14 cellular contexts compared by ENCODE assay signal in the genomic region with DNA sequence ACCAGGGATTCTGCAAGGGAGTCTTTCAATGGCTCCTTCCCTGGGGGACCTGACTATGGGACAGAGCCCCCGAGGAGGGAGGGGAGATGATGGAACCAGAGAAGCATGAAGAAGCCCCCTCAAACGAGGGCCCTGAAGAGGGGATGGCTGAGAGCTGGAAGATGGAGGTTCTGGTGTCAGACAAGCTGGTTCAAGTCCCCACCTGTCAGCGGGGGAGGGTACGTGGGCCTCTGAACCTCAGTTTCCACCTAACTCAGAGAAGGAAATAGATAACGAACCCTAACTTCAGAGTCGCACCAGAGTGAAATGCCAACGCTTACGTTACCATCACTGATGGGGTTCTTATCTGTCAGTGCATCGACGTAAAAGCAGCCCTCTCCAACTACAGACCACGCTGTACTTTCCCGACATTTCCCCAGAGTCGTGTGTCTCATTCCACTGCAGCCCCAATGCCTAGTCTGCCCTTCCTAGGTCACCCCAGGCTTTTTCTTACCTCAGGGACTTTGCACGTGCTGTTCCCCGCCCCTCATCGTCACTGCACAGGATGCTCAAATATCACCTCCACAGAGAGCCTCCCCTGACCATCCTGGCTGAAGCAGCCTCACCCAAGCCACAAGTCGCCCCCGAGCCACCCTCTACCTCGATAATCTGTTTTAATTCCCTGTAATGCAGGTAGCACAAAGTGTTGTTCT.
A peak's percentile ranks its signal among the peaks of the same experiment; 100 is the strongest.
DNase-seq lines count a peak whose midpoint lies in the region; ATAC-seq and TF ChIP-seq lines count a peak whose summit lies in the region.
"Had no signal": no experiment of that assay in that cellular context is flagged by ENCODE, and none has a peak within 500 bp of the region (broad histone marks: within the 10 kb centered on the region; RNA-seq: fewer than 3 reads in every experiment).

No MANE protein-coding gene starts in this region.

- ATAC-seq in activated T-cell treated with anti-CD3 and anti-CD28 coated beads, Interleukin-2, amount 50 U/mL, for 72 hours (replicated peaks in 1 of 2), result peak in 1 of 2 donors; percentile 11
- ATAC-seq in upper lobe of left lung (ENCODE audit: low FRiP score in 2 of 2), result no peak
- ATAC-seq in HG03196 (IDR thresholded peaks at IDR 0.05; ENCODE audit: unreplicated experiment), result no peak

- no peak overlapping the region for H2AFZ ChIP-seq in hepatocyte

- no peak for TF ChIP-seq EP300 in upper lobe of left lung (IDR thresholded peaks at IDR 0.05)

- peak overlapping the region; percentile 68 to 81 for H3K4me3 Mint-ChIP-seq in activated T-cell treated with anti-CD3 and anti-CD28 coated beads, Interleukin-2, amount 50 U/mL, for 72 hours
- peak overlapping the region; percentile 51 to 73 (median 71) for H3K4me3 Mint-ChIP-seq in immature natural killer cell

- peaks cover 2 to 17% of the 10 kb centered on the region in 2 donors for H3K36me3 Mint-ChIP-seq in activated T-cell treated with anti-CD3 and anti-CD28 coated beads, Interleukin-2, amount 50 U/mL, for 72 hours (ENCODE audit: insufficient read depth in 2 of 2)
- peaks cover 4 to 15% (median 8%) of the 10 kb centered on the region in 3 donors for H3K36me3 Mint-ChIP-seq in immature natural killer cell

- 73 to 84% methylated on average over 19 of the region's 19 CpGs for WGBS in upper lobe of left lung, 2 donors
- WGBS in hepatocyte (ENCODE audit: low lambda C conversion rate, missing lambda C conversion rate), result 86% methylated on average over 19 of the region's 19 CpGs

- H3K27me3 ChIP-seq in upper lobe of left lung (no peaks in the 10 kb centered on the region), right atrium auricular region (no peaks in the 10 kb centered on the region), hepatocyte (no peaks in the 10 kb centered on the region)
- H3K27me3 ChIP-seq: breast epithelium had no signal

- no peaks in the 10 kb centered on the region for H3K27me3 Mint-ChIP-seq in activated T-cell treated with anti-CD3 and anti-CD28 coated beads, Interleukin-2, amount 50 U/mL, for 72 hours (ENCODE audit: low read depth)
- H3K27me3 Mint-ChIP-seq in immature natural killer cell (ENCODE audit: low read depth in 3 of 3), result peaks cover 6 to 14% (median 7%) of the 10 kb centered on the region in 3 donors

- H3K79me2 ChIP-seq in hepatocyte, result no peaks in the 10 kb centered on the region

- no peak for TF ChIP-seq POLR2A in upper lobe of left lung (IDR thresholded peaks at IDR 0.05)

- H3K4me1 Mint-ChIP-seq in activated T-cell treated with anti-CD3 and anti-CD28 coated beads, Interleukin-2, amount 50 U/mL, for 72 hours (ENCODE audit: low read depth), result peaks cover 85% of the 10 kb centered on the region
- H3K4me1 Mint-ChIP-seq in immature natural killer cell, result peaks cover 0 to 99% of the 10 kb centered on the region in 2 donors

- no peaks in the 10 kb centered on the region for H4K20me1 ChIP-seq in hepatocyte (ENCODE audit: insufficient read depth, poor library complexity, severe bottlenecking)

- no peaks in the 10 kb centered on the region for H3K9me3 Mint-ChIP-seq in activated T-cell treated with anti-CD3 and anti-CD28 coated beads, Interleukin-2, amount 50 U/mL, for 72 hours
- no peaks in the 10 kb centered on the region for H3K9me3 Mint-ChIP-seq in immature natural killer cell

- TF ChIP-seq CTCF in upper lobe of left lung (IDR thresholded peaks at IDR 0.05) (no peak), right atrium auricular region (IDR thresholded peaks at IDR 0.05) (no peak), hepatocyte (IDR thresholded peaks at IDR 0.05; ENCODE audit: poor library complexity) (no peak)

- H3K4me3 ChIP-seq in upper lobe of left lung (no peak overlapping the region), right atrium auricular region (no peak overlapping the region), hepatocyte (no peak overlapping the region)
- H3K4me3 ChIP-seq: breast epithelium had no signal

- H3K27ac Mint-ChIP-seq in activated T-cell treated with anti-CD3 and anti-CD28 coated beads, Interleukin-2, amount 50 U/mL, for 72 hours, result peak overlapping the region; percentile 34
- H3K27ac Mint-ChIP-seq in immature natural killer cell, result peak overlapping the region; percentile 95 to 99 (median 96)

- DNase-seq in stimulated activated CD4-positive, alpha-beta T cell treated with anti-CD3 and anti-CD28 coated beads, Interleukin-1b, Interleukin-23, amount 100 ng/mL, for 48 hours, result peak; percentile 26
- no peak for DNase-seq in stimulated activated CD4-positive, alpha-beta T cell treated with anti-CD3 and anti-CD28 coated beads, Interleukin-12 subunit alpha, Interleukin-12 subunit beta, amount 100 ng/mL, for 4 hours
- DNase-seq in activated T-cell treated with anti-CD3 and anti-CD28 coated beads, Interleukin-2, amount 50 U/mL, for 72 hours, result peak; percentile 38 to 40
- DNase-seq in immature natural killer cell (peak; percentile 45 to 52 (median 50)), upper lobe of left lung (no peak), right atrium auricular region (ENCODE audit: low spot score) (no peak), hepatocyte (ENCODE audit: low spot score) (no peak)
- DNase-seq: midbrain, NCI-H146, NCI-H748 treated with DMSO at 0.1 percent for 48 hours had no signal

- H3K9me2 ChIP-seq in hepatocyte (replicated peaks; ENCODE audit: insufficient read depth), result no peaks in the 10 kb centered on the region

- H3K4me1 ChIP-seq in upper lobe of left lung, result peaks cover 52 to 96% (median 77%) of the 10 kb centered on the region in 4 donors
- H3K4me1 ChIP-seq in right atrium auricular region, result peaks cover 0 to 24% of the 10 kb centered on the region in 2 donors
- no peaks in the 10 kb centered on the region for H3K4me1 ChIP-seq in hepatocyte (ENCODE audit: insufficient read depth)
- H3K4me1 ChIP-seq: breast epithelium had no signal

- H3K9me3 ChIP-seq in upper lobe of left lung, result no peaks in the 10 kb centered on the region
- no peaks in the 10 kb centered on the region for H3K9me3 ChIP-seq in right atrium auricular region
- H3K9me3 ChIP-seq in hepatocyte (ENCODE audit: low read depth), result no peaks in the 10 kb centered on the region

- H3K4me2 ChIP-seq in hepatocyte, result no peak overlapping the region
- H3K4me2 ChIP-seq: KMS-11 had no signal

- H3K27ac ChIP-seq in upper lobe of left lung (peak overlapping the region; percentile 57 to 85 (median 72)), right atrium auricular region (no peak overlapping the region), hepatocyte (no peak overlapping the region)
- H3K27ac ChIP-seq: breast epithelium, KMS-11, RWPE1 had no signal

- H3K36me3 ChIP-seq in upper lobe of left lung, result no peaks in the 10 kb centered on the region
- no peaks in the 10 kb centered on the region for H3K36me3 ChIP-seq in right atrium auricular region
- no peaks in the 10 kb centered on the region for H3K36me3 ChIP-seq in hepatocyte (replicated peaks; ENCODE audit: insufficient read depth, low read depth)
- H3K36me3 ChIP-seq: breast epithelium had no signal

Comparison
In these comparisons a context has a peak if more than half of its experiments do, and no peak if none do; other contexts are left out.
1. DNase-seq: peak in stimulated activated CD4-positive, alpha-beta T cell treated with anti-CD3 and anti-CD28 coated beads, Interleukin-1b, Interleukin-23, amount 100 ng/mL, for 48 hours (single experiment), activated T-cell treated with anti-CD3 and anti-CD28 coated beads, Interleukin-2, amount 50 U/mL, for 72 hours (2 of 2) and immature natural killer cell (3 of 3); none in stimulated activated CD4-positive, alpha-beta T cell treated with anti-CD3 and anti-CD28 coated beads, Interleukin-12 subunit alpha, Interleukin-12 subunit beta, amount 100 ng/mL, for 4 hours (single experiment), upper lobe of left lung (0 of 2), right atrium auricular region (single experiment) and hepatocyte (single experiment).
2. H3K27ac ChIP-seq: peak in upper lobe of left lung (4 of 4); none in right atrium auricular region (0 of 2) and hepatocyte (single experiment).